8 cellular contexts compared by ENCODE assay signal in genomic region chr5:126868961-126869451, GRCh38.
DNase-seq lines count a peak whose midpoint lies in the region; ATAC-seq and TF ChIP-seq lines count a peak whose summit lies in the region.

No MANE protein-coding gene starts in this region.

- H3K9ac ChIP-seq in stomach smooth muscle (ENCODE audit: low read length in 2 of 2), result no peak overlapping the region
- no peak overlapping the region for H3K9ac ChIP-seq in MM.1S (ENCODE audit: low read length)

- ATAC-seq in HG03520 (IDR thresholded peaks at IDR 0.05; ENCODE audit: unreplicated experiment), result peak; percentile 72

- no peaks in the 10 kb centered on the region for H3F3A ChIP-seq in MM.1S (ENCODE audit: insufficient read depth, low read length)

- H3K36me3 Mint-ChIP-seq in activated naive CD8-positive, alpha-beta T cell treated with anti-CD3 and anti-CD28 coated beads for 36 hours, result peaks cover 3% of the 10 kb centered on the region

- no peak for TF ChIP-seq CTCF in AG04450 (IDR thresholded peaks at IDR 0.05; ENCODE audit: low read depth, low read length)
- TF ChIP-seq CTCF in MM.1S (IDR thresholded peaks at IDR 0.05; ENCODE audit: low read length), result no peak

- no peaks in the 10 kb centered on the region for H3K27me3 Mint-ChIP-seq in activated naive CD8-positive, alpha-beta T cell treated with anti-CD3 and anti-CD28 coated beads for 36 hours

- no peak overlapping the region for H2AFZ ChIP-seq in MM.1S (ENCODE audit: low read length)

- no peaks in the 10 kb centered on the region for H3K9me3 Mint-ChIP-seq in activated naive CD8-positive, alpha-beta T cell treated with anti-CD3 and anti-CD28 coated beads for 36 hours

- H4K20me1 ChIP-seq in MM.1S (ENCODE audit: insufficient read depth, low read length), result no peaks in the 10 kb centered on the region

- no peaks in the 10 kb centered on the region for H3K9me2 ChIP-seq in MM.1S (replicated peaks; ENCODE audit: insufficient read depth, low read length)

- peaks cover 9% of the 10 kb centered on the region for H3K4me1 Mint-ChIP-seq in activated naive CD8-positive, alpha-beta T cell treated with anti-CD3 and anti-CD28 coated beads for 36 hours

- peak overlapping the region; percentile 63 for H3K4me3 Mint-ChIP-seq in activated naive CD8-positive, alpha-beta T cell treated with anti-CD3 and anti-CD28 coated beads for 36 hours

- H3K4me2 ChIP-seq in MM.1S (ENCODE audit: low read depth, low read length), result no peak overlapping the region

- H3K9me3 ChIP-seq in AG04450 (ENCODE audit: control insufficient read depth, insufficient read depth, low read length) (no peaks in the 10 kb centered on the region), stomach smooth muscle (ENCODE audit: control insufficient read depth in 2 of 2, low read length in 2 of 2) (no peaks in the 10 kb centered on the region), MM.1S (replicated peaks; ENCODE audit: insufficient read depth, low read length) (no peaks in the 10 kb centered on the region)

- CTCF ChIA-PET in AG04450 (lab: Charles Lee), result no interaction called here

- peaks cover 3% of the 10 kb centered on the region for H3K4me1 ChIP-seq in stomach smooth muscle (ENCODE audit: control insufficient read depth, insufficient read depth, low read length)
- H3K4me1 ChIP-seq in MM.1S (ENCODE audit: low read length), result no peaks in the 10 kb centered on the region

- H3K4me3 ChIP-seq in AG04450 (ENCODE audit: low read depth, low read length) (peak overlapping the region; percentile 41), stomach smooth muscle (ENCODE audit: low read length in 2 of 2) (peak overlapping the region; percentile 44 to 52), MM.1S (ENCODE audit: low read length) (no peak overlapping the region)

- POLR2A ChIA-PET in AG04450 (lab: Yijun Ruan, JAX), result interaction anchor here (0.6 kb wide), 1 partner anchor 500 kb away, joined by 3 read pairs; no protein-coding TSS in a partner anchor

- H3K79me2 ChIP-seq in MM.1S (ENCODE audit: low read length), result no peaks in the 10 kb centered on the region

- H3K27me3 ChIP-seq in AG04450 (ENCODE audit: control insufficient read depth, insufficient read depth, low read length), result no peaks in the 10 kb centered on the region
- peaks cover 0 to 7% of the 10 kb centered on the region in 2 donors for H3K27me3 ChIP-seq in stomach smooth muscle (ENCODE audit: control insufficient read depth in 1 of 2, insufficient read depth in 2 of 2, low read length in 2 of 2)
- no peaks in the 10 kb centered on the region for H3K27me3 ChIP-seq in MM.1S (replicated peaks; ENCODE audit: insufficient read depth, low read length)

- DNase-seq in AG04450 (ENCODE audit: low read depth, low spot score) (no peak), GM19238 (ENCODE audit: insufficient read length, low spot score) (peak; percentile 38), iPS-NIHi11 (ENCODE audit: low spot score) (peak; percentile 67), DMS153 (lab: John Stamatoyannopoulos, UW) (no peak), MM.1S (no peak)
- peak; percentile 38 for DNase-seq in activated naive CD8-positive, alpha-beta T cell treated with anti-CD3 and anti-CD28 coated beads for 36 hours

- H3K36me3 ChIP-seq in stomach smooth muscle (ENCODE audit: control insufficient read depth in 2 of 2, insufficient read depth in 2 of 2, low read length in 2 of 2) (no peaks in the 10 kb centered on the region), MM.1S (replicated peaks; ENCODE audit: insufficient read depth, low read length) (no peaks in the 10 kb centered on the region)

- no peak overlapping the region for H3K27ac ChIP-seq in AG04450 (ENCODE audit: low read depth, low read length)
- no peak overlapping the region for H3K27ac ChIP-seq in stomach smooth muscle (ENCODE audit: low read length)
- H3K27ac ChIP-seq in MM.1S (ENCODE audit: low read length), result no peak overlapping the region

- H3K27ac Mint-ChIP-seq in activated naive CD8-positive, alpha-beta T cell treated with anti-CD3 and anti-CD28 coated beads for 36 hours, result no peak overlapping the region

Comparison
In these comparisons a context has a peak if more than half of its experiments do, and no peak if none do; other contexts are left out.
1. DNase-seq: peak in GM19238 (single experiment), activated naive CD8-positive, alpha-beta T cell treated with anti-CD3 and anti-CD28 coated beads for 36 hours (single experiment) and iPS-NIHi11 (single experiment); none in AG04450 (single experiment), DMS153 (single experiment) and MM.1S (single experiment).